ENCODE assay signal across 9 cellular contexts in the genomic region with DNA sequence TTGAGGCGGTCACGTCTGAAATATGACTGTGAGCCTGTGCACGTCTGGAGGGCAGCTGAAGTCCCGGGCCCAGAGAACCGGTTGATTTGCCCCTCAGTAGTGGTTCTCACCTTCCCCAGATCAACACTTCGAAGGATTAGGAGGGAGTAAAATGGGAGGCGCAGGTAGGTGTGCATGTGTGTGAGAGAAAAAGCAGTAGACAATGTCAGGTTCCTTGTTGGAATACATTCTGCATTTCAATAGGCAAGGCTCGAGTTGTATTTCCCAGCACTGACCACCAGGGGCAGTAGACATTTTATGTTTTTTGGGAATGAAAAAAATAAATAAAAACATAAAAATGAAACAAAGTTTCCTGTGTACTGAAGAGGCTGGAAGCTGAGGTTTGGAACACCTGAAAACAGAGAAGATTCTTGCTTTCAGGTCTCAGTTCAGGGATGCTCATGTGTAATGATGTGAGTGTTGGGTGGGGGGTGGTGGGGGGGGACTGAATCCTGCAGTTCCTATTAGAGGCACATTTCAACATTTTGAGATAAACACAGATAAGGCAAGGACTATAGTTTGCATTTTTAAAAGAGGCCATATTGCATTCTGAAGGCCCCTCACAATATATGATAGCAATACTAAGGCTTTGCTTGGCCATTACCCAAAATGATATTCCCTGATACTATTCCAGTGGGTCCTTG.
DNase-seq lines count a peak whose midpoint lies in the region; ATAC-seq and TF ChIP-seq lines count a peak whose summit lies in the region.
"Had no signal": no experiment of that assay in that cellular context is flagged by ENCODE, and none has a peak within 500 bp of the region (broad histone marks: within the 10 kb centered on the region; RNA-seq: fewer than 3 reads in every experiment).

No MANE protein-coding gene starts in this region.

- H3K27ac ChIP-seq in foreskin keratinocyte (no peak overlapping the region), spleen (no peak overlapping the region)

- ATAC-seq in foreskin keratinocyte: peak; percentile 39
- ATAC-seq in GM21529 (IDR thresholded peaks at IDR 0.05; ENCODE audit: unreplicated experiment): no peak
- no peak for ATAC-seq in GM19455 (IDR thresholded peaks at IDR 0.05; ENCODE audit: unreplicated experiment)
- ATAC-seq: naive thymus-derived CD8-positive, alpha-beta T cell had no signal

- H3K4me1 ChIP-seq in foreskin keratinocyte: no peaks in the 10 kb centered on the region
- H3K4me1 ChIP-seq in spleen: no peaks in the 10 kb centered on the region

- H3K27me3 ChIP-seq in foreskin keratinocyte (no peaks in the 10 kb centered on the region), spleen (replicated peaks in 1 of 7) (peaks cover 0 to 42% (median 0%) of the 10 kb centered on the region in 7 donors)

- intact Hi-C loops in spleen (cut with DNase I; ENCODE audit: low total_unique reads): no loop called here

- DNase-seq in DMS153 treated with DMSO at 0.1 percent for 48 hours (lab: John Stamatoyannopoulos, UW; ENCODE audit: unreplicated experiment): peak; percentile 41
- no peak for DNase-seq in DMS153 (lab: John Stamatoyannopoulos, UW)
- peak; percentile 47 for DNase-seq in GM20000 (ENCODE audit: low spot score)
- peak; percentile 4 for DNase-seq in SKM-1 (lab: John Stamatoyannopoulos, UW; ENCODE audit: unreplicated experiment)
- DNase-seq in foreskin keratinocyte: peak in 1 of 2 donors; percentile 11
- no peak for DNase-seq in spleen

- WGBS in spleen, 5 donors: 51 to 59% (median 57%) methylated on average over 8 of the region's 8 CpGs

- no peak overlapping the region for H3K4me3 ChIP-seq in spleen

- H3K36me3 ChIP-seq in spleen: no peaks in the 10 kb centered on the region

- H3K9me3 ChIP-seq in spleen: no peaks in the 10 kb centered on the region

- no peak for TF ChIP-seq POLR2A in spleen (IDR thresholded peaks at IDR 0.05)

- TF ChIP-seq CTCF in GM20000 (IDR thresholded peaks at IDR 0.05; ENCODE audit: extremely low read depth, missing control alignments): peak; percentile 65
- peak; percentile 74 for TF ChIP-seq CTCF in foreskin keratinocyte (conservative IDR thresholded peaks at IDR 0.05)
- peak in 9 of 11 experiments; percentile 35 to 77 (median 68) for TF ChIP-seq CTCF in spleen (IDR thresholded peaks at IDR 0.05 in 8 of 11, conservative IDR thresholded peaks at IDR 0.05 in 3 of 11)

Comparison
In these comparisons a context has a peak if more than half of its experiments do, and no peak if none do; other contexts are left out.
1. DNase-seq: peak in DMS153 treated with DMSO at 0.1 percent for 48 hours (single experiment), GM20000 (single experiment) and SKM-1 (single experiment); none in DMS153 (single experiment) and spleen (single experiment).
2. Peak in every context shown above with its lines, with median percentiles within 50 percentile points of each other: CTCF ChIP-seq.